In genomic region chr6:152309648-152310047, GRCh38 we compare ENCODE assay signal across 9 cellular contexts.
DNase-seq lines count a peak whose midpoint lies in the region; ATAC-seq and TF ChIP-seq lines count a peak whose summit lies in the region.
"Had no signal": no experiment of that assay in that cellular context is flagged by ENCODE, and none has a peak within 500 bp of the region (broad histone marks: within the 10 kb centered on the region; RNA-seq: fewer than 3 reads in every experiment).

No MANE protein-coding gene starts in this region.

- H3K4me3 Mint-ChIP-seq in activated CD4-positive, alpha-beta T cell treated with anti-CD3 and anti-CD28 coated beads, Interleukin-2, amount 10 ng/mL, durations not matched to agents 24 days and 14 days = no peak overlapping the region
- H3K4me3 Mint-ChIP-seq in progenitor cell of endocrine pancreas (ENCODE audit: low read depth) = no peak overlapping the region

- TF ChIP-seq CTCF in progenitor cell of endocrine pancreas (IDR thresholded peaks at IDR 0.05; ENCODE audit: unreplicated experiment) = no peak
- no peak for TF ChIP-seq CTCF in right atrium auricular region (IDR thresholded peaks at IDR 0.05)

- peaks cover 62% of the 10 kb centered on the region for H3K36me3 ChIP-seq in right atrium auricular region

- peaks cover 15% of the 10 kb centered on the region for H3K4me1 Mint-ChIP-seq in activated CD4-positive, alpha-beta T cell treated with anti-CD3 and anti-CD28 coated beads, Interleukin-2, amount 10 ng/mL, durations not matched to agents 24 days and 14 days
- H3K4me1 Mint-ChIP-seq in progenitor cell of endocrine pancreas (ENCODE audit: low read depth) = peaks cover 9% of the 10 kb centered on the region

- no peak overlapping the region for H3K27ac ChIP-seq in right atrium auricular region
- H3K27ac ChIP-seq: epithelial cell of prostate had no signal

- ATAC-seq in HG02885 (IDR thresholded peaks at IDR 0.05; ENCODE audit: poor library complexity, unreplicated experiment) = peak; percentile 73

- intact Hi-C loops in activated CD4-positive, alpha-beta T cell treated with anti-CD3 and anti-CD28 coated beads, Interleukin-2, amount 10 ng/mL, durations not matched to agents 24 days and 14 days (cut with micrococcal nuclease) = loop anchor here (10.0 kb wide), 1 partner anchor 695 kb away; the partner anchor contains the start of gene MTRF1L
- intact Hi-C loops in head of caudate nucleus (cut with DNase I) = no loop called here

- no peaks in the 10 kb centered on the region for H3K27me3 ChIP-seq in right atrium auricular region

- H3K4me3 ChIP-seq in right atrium auricular region = no peak overlapping the region

- peaks cover 3% of the 10 kb centered on the region for H3K9me3 Mint-ChIP-seq in activated CD4-positive, alpha-beta T cell treated with anti-CD3 and anti-CD28 coated beads, Interleukin-2, amount 10 ng/mL, durations not matched to agents 24 days and 14 days
- H3K9me3 Mint-ChIP-seq in progenitor cell of endocrine pancreas (ENCODE audit: low read depth) = peaks cover 3% of the 10 kb centered on the region
- H3K9me3 Mint-ChIP-seq: stimulated activated naive CD8-positive, alpha-beta T cell treated with anti-CD3 and anti-CD28 coated beads, Interleukin-15, Interleukin-2, amounts not matched to agents 100 ng/mL and 50 ng/mL, for 24 hours had no signal

- no peak overlapping the region for H3K27ac Mint-ChIP-seq in activated CD4-positive, alpha-beta T cell treated with anti-CD3 and anti-CD28 coated beads, Interleukin-2, amount 10 ng/mL, durations not matched to agents 24 days and 14 days
- H3K27ac Mint-ChIP-seq in progenitor cell of endocrine pancreas = no peak overlapping the region
- H3K27ac Mint-ChIP-seq: stimulated activated naive CD8-positive, alpha-beta T cell treated with anti-CD3 and anti-CD28 coated beads, Interleukin-15, Interleukin-2, amounts not matched to agents 100 ng/mL and 50 ng/mL, for 24 hours had no signal

- H3K9me3 ChIP-seq in right atrium auricular region = no peaks in the 10 kb centered on the region

- no peaks in the 10 kb centered on the region for H3K36me3 Mint-ChIP-seq in activated CD4-positive, alpha-beta T cell treated with anti-CD3 and anti-CD28 coated beads, Interleukin-2, amount 10 ng/mL, durations not matched to agents 24 days and 14 days (ENCODE audit: low read depth)
- peaks cover 19% of the 10 kb centered on the region for H3K36me3 Mint-ChIP-seq in progenitor cell of endocrine pancreas (ENCODE audit: insufficient read depth)

- H3K4me1 ChIP-seq in right atrium auricular region = peaks cover 0 to 16% of the 10 kb centered on the region in 2 donors

- peak; percentile 85 for DNase-seq in activated CD4-positive, alpha-beta T cell treated with anti-CD3 and anti-CD28 coated beads, Interleukin-2, amount 10 ng/mL, durations not matched to agents 24 days and 14 days
- DNase-seq in head of caudate nucleus (peak in 39 of 42 donors; percentile 13 to 90 (median 55)), progenitor cell of endocrine pancreas (ENCODE audit: low spot score, unreplicated experiment) (no peak), NCI-H128 (lab: John Stamatoyannopoulos, UW; ENCODE audit: unreplicated experiment) (no peak), right atrium auricular region (ENCODE audit: low spot score) (no peak)
- DNase-seq in stimulated activated naive CD4-positive, alpha-beta T cell (lab: John Stamatoyannopoulos, UW) = peak; percentile 38 to 70 (median 58)

- peaks cover 13% of the 10 kb centered on the region for H3K27me3 Mint-ChIP-seq in activated CD4-positive, alpha-beta T cell treated with anti-CD3 and anti-CD28 coated beads, Interleukin-2, amount 10 ng/mL, durations not matched to agents 24 days and 14 days
- no peaks in the 10 kb centered on the region for H3K27me3 Mint-ChIP-seq in progenitor cell of endocrine pancreas
- H3K27me3 Mint-ChIP-seq: stimulated activated naive CD8-positive, alpha-beta T cell treated with anti-CD3 and anti-CD28 coated beads, Interleukin-15, Interleukin-2, amounts not matched to agents 100 ng/mL and 50 ng/mL, for 24 hours had no signal

Comparison
In these comparisons a context has a peak if more than half of its experiments do, and no peak if none do; other contexts are left out.
1. DNase-seq: peak in activated CD4-positive, alpha-beta T cell treated with anti-CD3 and anti-CD28 coated beads, Interleukin-2, amount 10 ng/mL, durations not matched to agents 24 days and 14 days (single experiment), head of caudate nucleus (39 of 42) and stimulated activated naive CD4-positive, alpha-beta T cell (6 of 6); none in progenitor cell of endocrine pancreas (single experiment), NCI-H128 (single experiment) and right atrium auricular region (single experiment).